ENCODE assay signal across 30 cellular contexts in genomic region chr1:191508239-191508638, GRCh38.
A peak's percentile ranks its signal among the peaks of the same experiment; 100 is the strongest.
DNase-seq lines count a peak whose midpoint lies in the region; ATAC-seq and TF ChIP-seq lines count a peak whose summit lies in the region.
"Had no signal": no experiment of that assay in that cellular context is flagged by ENCODE, and none has a peak within 500 bp of the region (broad histone marks: within the 10 kb centered on the region; RNA-seq: fewer than 3 reads in every experiment).

No MANE protein-coding gene starts in this region.

- DNase-seq in NCI-H82 (lab: John Stamatoyannopoulos, UW) = peak; percentile 23
- no peak for DNase-seq in NCI-H82 treated with DMSO at 0.1 percent for 48 hours (lab: John Stamatoyannopoulos, UW; ENCODE audit: unreplicated experiment)
- no peak for DNase-seq in endodermal cell
- DNase-seq in AML-193 (lab: John Stamatoyannopoulos, UW) = no peak
- no peak for DNase-seq in Right ventricle myocardium superior
- DNase-seq: activated CD4-positive, alpha-beta T cell treated with anti-CD3 and anti-CD28 coated beads for 4 hours; anterior cingulate cortex; DND-41; dorsolateral prefrontal cortex; foreskin melanocyte; GF-D8; NCI-H1417 treated with DMSO at 0.1 percent for 48 hours; NCI-H2029 treated with DMSO at 0.1 percent for 48 hours; NCI-H2227 treated with DMSO at 0.1 percent for 48 hours; NCI-H69; pancreas; retina; SJCRH30; substantia nigra; SW 1271; trophoblast cell had no signal

- H3K27ac Mint-ChIP-seq in endodermal cell = no peak overlapping the region
- H3K27ac Mint-ChIP-seq: activated naive CD4-positive, alpha-beta T cell treated with anti-CD3 and anti-CD28 coated beads, Interleukin-2, amount 50 U/mL, for 24 hours; stimulated activated memory B cell treated with anti-CD40 and anti-IgM and Interleukin-4, amounts not matched to agents 10 μg/mL and 1 μg/mL and 100 μg/mL, for 72 hours had no signal

- no peaks in the 10 kb centered on the region for H3K4me1 ChIP-seq in endodermal cell (ENCODE audit: control insufficient read depth, insufficient read depth, low read length)
- H3K4me1 ChIP-seq: breast epithelium, pancreas, SJCRH30 had no signal

- H3K27me3 Mint-ChIP-seq in endodermal cell (ENCODE audit: insufficient read depth) = no peaks in the 10 kb centered on the region
- H3K27me3 Mint-ChIP-seq: activated naive CD4-positive, alpha-beta T cell treated with anti-CD3 and anti-CD28 coated beads, Interleukin-2, amount 50 U/mL, for 24 hours; stimulated activated memory B cell treated with anti-CD40 and anti-IgM and Interleukin-4, amounts not matched to agents 10 μg/mL and 1 μg/mL and 100 μg/mL, for 72 hours had no signal

- ATAC-seq in HG02973 (IDR thresholded peaks at IDR 0.05; ENCODE audit: unreplicated experiment) (peak; percentile 48), Right ventricle myocardium superior (ENCODE audit: poor library complexity) (no peak), HG03095 (IDR thresholded peaks at IDR 0.05; ENCODE audit: unreplicated experiment) (no peak), HG03469 (IDR thresholded peaks at IDR 0.05; ENCODE audit: unreplicated experiment) (no peak)
- ATAC-seq: pancreas; stimulated activated memory B cell treated with anti-CD40 and anti-IgM and Interleukin-4, amounts not matched to agents 10 μg/mL and 1 μg/mL and 100 μg/mL, for 72 hours had no signal

- no peak overlapping the region for H3K9ac ChIP-seq in endodermal cell (ENCODE audit: extremely low read depth, low read length, poor library complexity, severe bottlenecking)

- H3K9me3 ChIP-seq in endodermal cell (ENCODE audit: control insufficient read depth, low read length) = peaks cover 19% of the 10 kb centered on the region
- H3K9me3 ChIP-seq: breast epithelium, pancreas, SJCRH30 had no signal

- no peaks in the 10 kb centered on the region for H3K27me3 ChIP-seq in endodermal cell (ENCODE audit: control insufficient read depth, insufficient read depth, low read length, poor library complexity, severe bottlenecking)
- H3K27me3 ChIP-seq: breast epithelium, dorsolateral prefrontal cortex, pancreas, SJCRH30 had no signal

- WGBS in endodermal cell (ENCODE audit: insufficient coverage in 1 of 2, insufficient read length in 1 of 2), 2 experiments = 84 to 95% methylated on average over 2 of the region's 2 CpGs

- H3K4me3 Mint-ChIP-seq in endodermal cell = no peak overlapping the region
- H3K4me3 Mint-ChIP-seq: activated naive CD4-positive, alpha-beta T cell treated with anti-CD3 and anti-CD28 coated beads, Interleukin-2, amount 50 U/mL, for 24 hours; stimulated activated memory B cell treated with anti-CD40 and anti-IgM and Interleukin-4, amounts not matched to agents 10 μg/mL and 1 μg/mL and 100 μg/mL, for 72 hours had no signal

- no peak for TF ChIP-seq CTCF in endodermal cell (conservative IDR thresholded peaks at IDR 0.05)

- H3K9me3 Mint-ChIP-seq in endodermal cell = peaks cover 22% of the 10 kb centered on the region
- H3K9me3 Mint-ChIP-seq: stimulated activated memory B cell treated with anti-CD40 and anti-IgM and Interleukin-4, amounts not matched to agents 10 μg/mL and 1 μg/mL and 100 μg/mL, for 72 hours had no signal

- H3K36me3 ChIP-seq in endodermal cell (ENCODE audit: control insufficient read depth, insufficient read depth, low read length) = no peaks in the 10 kb centered on the region
- H3K36me3 ChIP-seq: breast epithelium, pancreas, SJCRH30 had no signal

- peaks cover 7% of the 10 kb centered on the region for H3K36me3 Mint-ChIP-seq in endodermal cell (ENCODE audit: low read depth)
- H3K36me3 Mint-ChIP-seq: activated naive CD4-positive, alpha-beta T cell treated with anti-CD3 and anti-CD28 coated beads, Interleukin-2, amount 50 U/mL, for 24 hours; stimulated activated memory B cell treated with anti-CD40 and anti-IgM and Interleukin-4, amounts not matched to agents 10 μg/mL and 1 μg/mL and 100 μg/mL, for 72 hours had no signal

- H3K27ac ChIP-seq in endodermal cell (ENCODE audit: low read depth, low read length) = no peak overlapping the region
- H3K27ac ChIP-seq: 22Rv1, breast epithelium, dorsolateral prefrontal cortex, pancreas, SJCRH30, skin epidermis, VCaP had no signal

- H3K4me3 ChIP-seq in endodermal cell (ENCODE audit: low read length) = peak overlapping the region; percentile 26
- H3K4me3 ChIP-seq: breast epithelium, dorsolateral prefrontal cortex, pancreas, SJCRH30, skin epidermis had no signal

- intact Hi-C loops in Right ventricle myocardium superior (cut with DNase I) = no loop called here

- H3K4me1 Mint-ChIP-seq in endodermal cell = no peaks in the 10 kb centered on the region
- H3K4me1 Mint-ChIP-seq: activated naive CD4-positive, alpha-beta T cell treated with anti-CD3 and anti-CD28 coated beads, Interleukin-2, amount 50 U/mL, for 24 hours; stimulated activated memory B cell treated with anti-CD40 and anti-IgM and Interleukin-4, amounts not matched to agents 10 μg/mL and 1 μg/mL and 100 μg/mL, for 72 hours had no signal
